9 cellular contexts compared by ENCODE assay signal in genomic region chr17:39740357-39741111, GRCh38. TPM values are rescaled to one million over a fixed set of nuclear protein-coding genes. Genes with fewer than 3 reads are reported as not detected.
DNase-seq lines count a peak whose midpoint lies in the region; ATAC-seq, FAIRE-seq and TF ChIP-seq lines count a peak whose summit lies in the region.
"Had no signal": no experiment of that assay in that cellular context is flagged by ENCODE, and none has a peak within 500 bp of the region (broad histone marks: within the 10 kb centered on the region; RNA-seq: fewer than 3 reads in every experiment).

No MANE protein-coding gene starts in this region.

- DNase-seq in left ventricle myocardium superior = peak; percentile 18
- DNase-seq in right atrium auricular region (ENCODE audit: low spot score) = no peak
- no peak for DNase-seq in astrocyte (ENCODE audit: low read depth)
- peak; percentile 94 for DNase-seq in kidney tubule cell (ENCODE audit: low spot score)
- no peak for DNase-seq in vagina (ENCODE audit: extremely low spot score in 2 of 2)
- DNase-seq: activated CD4-positive, alpha-beta T cell treated with anti-CD3 and anti-CD28 coated beads, Interleukin-2, amount 50 U/mL, for 1 hour had no signal

- H3K4me3 Mint-ChIP-seq in astrocyte (ENCODE audit: unreplicated experiment) = no peak overlapping the region

- H3K27ac ChIP-seq in right atrium auricular region = no peak overlapping the region
- H3K27ac ChIP-seq in astrocyte (ENCODE audit: low read depth, low read length) = no peak overlapping the region
- peak overlapping the region; percentile 95 for H3K27ac ChIP-seq in vagina

- H3K9me3 Mint-ChIP-seq in astrocyte (ENCODE audit: unreplicated experiment) = no peaks in the 10 kb centered on the region

- H3K27me3 ChIP-seq in right atrium auricular region = peaks cover 4 to 5% of the 10 kb centered on the region in 2 donors
- H3K27me3 ChIP-seq in astrocyte (ENCODE audit: insufficient read depth, low read length) = peaks cover 9% of the 10 kb centered on the region
- H3K27me3 ChIP-seq in vagina = no peaks in the 10 kb centered on the region

- H3K4me3 ChIP-seq in right atrium auricular region (peak overlapping the region in 1 of 2 donors; percentile 33), astrocyte (ENCODE audit: insufficient read depth, low read depth, low read length) (no peak overlapping the region), vagina (peak overlapping the region; percentile 29 to 48)

- H3K79me2 ChIP-seq in astrocyte (ENCODE audit: insufficient read depth, low read length) = no peaks in the 10 kb centered on the region

- peak overlapping the region; percentile 93 for H3K27ac Mint-ChIP-seq in astrocyte (ENCODE audit: unreplicated experiment)

- H4K20me1 ChIP-seq in astrocyte (ENCODE audit: insufficient read depth, low read length) = no peaks in the 10 kb centered on the region

- H2AFZ ChIP-seq in astrocyte (ENCODE audit: low read depth, low read length) = peak overlapping the region; percentile 75

- FAIRE-seq in astrocyte (lab: Jason Lieb, UNC) = no peak

- no peaks in the 10 kb centered on the region for H3K36me3 ChIP-seq in right atrium auricular region
- no peaks in the 10 kb centered on the region for H3K36me3 ChIP-seq in astrocyte (ENCODE audit: insufficient read depth, low read length)
- peaks cover 0 to 5% of the 10 kb centered on the region in 2 donors for H3K36me3 ChIP-seq in vagina

- H3K4me2 ChIP-seq in astrocyte (ENCODE audit: low read length) = peak overlapping the region; percentile 76

- H3K27me3 Mint-ChIP-seq in astrocyte (ENCODE audit: low read depth, unreplicated experiment) = peaks cover 15% of the 10 kb centered on the region

- no peak for TF ChIP-seq POLR2A in vagina (IDR thresholded peaks at IDR 0.05)

- intact Hi-C loops in left ventricle myocardium superior (cut with micrococcal nuclease) (no loop called here), vagina (cut with DNase I) (no loop called here)

- H3K9ac ChIP-seq in astrocyte (ENCODE audit: low read length) = peak overlapping the region; percentile 20

- ATAC-seq in left ventricle myocardium superior = no peak
- no peak for ATAC-seq in HG02678 (IDR thresholded peaks at IDR 0.05; ENCODE audit: unreplicated experiment)
- no peak for ATAC-seq in GM18520 (IDR thresholded peaks at IDR 0.05; ENCODE audit: unreplicated experiment)
- no peak for ATAC-seq in GM21786 (IDR thresholded peaks at IDR 0.05; ENCODE audit: unreplicated experiment)

- peaks cover 15% of the 10 kb centered on the region for H3K4me1 Mint-ChIP-seq in astrocyte (ENCODE audit: low read depth, unreplicated experiment)

- H3K9me3 ChIP-seq in right atrium auricular region (no peaks in the 10 kb centered on the region), astrocyte (ENCODE audit: insufficient read depth, low read depth, low read length) (no peaks in the 10 kb centered on the region), vagina (no peaks in the 10 kb centered on the region)

- peaks cover 0 to 39% of the 10 kb centered on the region in 2 donors for H3K4me1 ChIP-seq in right atrium auricular region
- H3K4me1 ChIP-seq in astrocyte (ENCODE audit: insufficient read depth, low read length) = peaks cover 25% of the 10 kb centered on the region
- peaks cover 47% of the 10 kb centered on the region for H3K4me1 ChIP-seq in vagina

- no peak for TF ChIP-seq CTCF in right atrium auricular region (IDR thresholded peaks at IDR 0.05)
- TF ChIP-seq CTCF in astrocyte (IDR thresholded peaks at IDR 0.05; ENCODE audit: insufficient read depth, low read depth, low read length) = no peak
- TF ChIP-seq CTCF in vagina (IDR thresholded peaks at IDR 0.05) = no peak

- H3K36me3 Mint-ChIP-seq in astrocyte (ENCODE audit: low read depth, unreplicated experiment) = peaks cover 3% of the 10 kb centered on the region

RNA-seq across cellular contexts. Expression of gene GRB7, which starts 2.8 kb away (rescaled TPM):
- 5.1 TPM for total RNA-seq in left ventricle myocardium superior
- 1 to 10 TPM; 3.4 to 5.8 TPM for total RNA-seq in right atrium auricular region
- total RNA-seq in astrocyte = 1.8 and 3.3 TPM in 2 replicates
- 23.6 TPM for total RNA-seq in vagina

RNA-seq across cellular contexts. Expression of gene MIEN1, which starts 10.2 kb away (rescaled TPM):
- total RNA-seq in left ventricle myocardium superior (49.3 TPM), right atrium auricular region (10 to 100 TPM; 77.5 to 77.8 TPM), astrocyte (38.9 and 41.3 TPM in 2 replicates), vagina (74.2 TPM)

RNA-seq across cellular contexts. Expression of gene ERBB2, which starts 40.7 kb away (rescaled TPM):
- total RNA-seq in left ventricle myocardium superior = 75.8 TPM
- total RNA-seq in right atrium auricular region = 10 to 100 TPM; 73.5 to 85.5 TPM
- total RNA-seq in astrocyte = 64.0 and 70.4 TPM in 2 replicates
- 52.1 TPM for total RNA-seq in vagina

RNA-seq across cellular contexts. Expression of gene PGAP3, which starts 52.7 kb away (rescaled TPM):
- total RNA-seq in left ventricle myocardium superior (7.3 TPM), right atrium auricular region (10 to 100 TPM; 14.0 to 21.6 TPM), astrocyte (12.2 and 15.6 TPM in 2 replicates), vagina (17.7 TPM)

Comparison
In these comparisons a context has a peak if more than half of its experiments do, and no peak if none do; other contexts are left out.
1. DNase-seq: peak in left ventricle myocardium superior (single experiment) and kidney tubule cell (single experiment); none in right atrium auricular region (single experiment), astrocyte (single experiment) and vagina (0 of 2).